Comparison of ENCODE assay signal across 8 cellular contexts in genomic region chr10:93481931-93482834, GRCh38. TPM values are rescaled to one million over a fixed set of nuclear protein-coding genes. Genes with fewer than 3 reads are reported as not detected.
DNase-seq lines count a peak whose midpoint lies in the region; ATAC-seq and TF ChIP-seq lines count a peak whose summit lies in the region.

A gene with protein sequence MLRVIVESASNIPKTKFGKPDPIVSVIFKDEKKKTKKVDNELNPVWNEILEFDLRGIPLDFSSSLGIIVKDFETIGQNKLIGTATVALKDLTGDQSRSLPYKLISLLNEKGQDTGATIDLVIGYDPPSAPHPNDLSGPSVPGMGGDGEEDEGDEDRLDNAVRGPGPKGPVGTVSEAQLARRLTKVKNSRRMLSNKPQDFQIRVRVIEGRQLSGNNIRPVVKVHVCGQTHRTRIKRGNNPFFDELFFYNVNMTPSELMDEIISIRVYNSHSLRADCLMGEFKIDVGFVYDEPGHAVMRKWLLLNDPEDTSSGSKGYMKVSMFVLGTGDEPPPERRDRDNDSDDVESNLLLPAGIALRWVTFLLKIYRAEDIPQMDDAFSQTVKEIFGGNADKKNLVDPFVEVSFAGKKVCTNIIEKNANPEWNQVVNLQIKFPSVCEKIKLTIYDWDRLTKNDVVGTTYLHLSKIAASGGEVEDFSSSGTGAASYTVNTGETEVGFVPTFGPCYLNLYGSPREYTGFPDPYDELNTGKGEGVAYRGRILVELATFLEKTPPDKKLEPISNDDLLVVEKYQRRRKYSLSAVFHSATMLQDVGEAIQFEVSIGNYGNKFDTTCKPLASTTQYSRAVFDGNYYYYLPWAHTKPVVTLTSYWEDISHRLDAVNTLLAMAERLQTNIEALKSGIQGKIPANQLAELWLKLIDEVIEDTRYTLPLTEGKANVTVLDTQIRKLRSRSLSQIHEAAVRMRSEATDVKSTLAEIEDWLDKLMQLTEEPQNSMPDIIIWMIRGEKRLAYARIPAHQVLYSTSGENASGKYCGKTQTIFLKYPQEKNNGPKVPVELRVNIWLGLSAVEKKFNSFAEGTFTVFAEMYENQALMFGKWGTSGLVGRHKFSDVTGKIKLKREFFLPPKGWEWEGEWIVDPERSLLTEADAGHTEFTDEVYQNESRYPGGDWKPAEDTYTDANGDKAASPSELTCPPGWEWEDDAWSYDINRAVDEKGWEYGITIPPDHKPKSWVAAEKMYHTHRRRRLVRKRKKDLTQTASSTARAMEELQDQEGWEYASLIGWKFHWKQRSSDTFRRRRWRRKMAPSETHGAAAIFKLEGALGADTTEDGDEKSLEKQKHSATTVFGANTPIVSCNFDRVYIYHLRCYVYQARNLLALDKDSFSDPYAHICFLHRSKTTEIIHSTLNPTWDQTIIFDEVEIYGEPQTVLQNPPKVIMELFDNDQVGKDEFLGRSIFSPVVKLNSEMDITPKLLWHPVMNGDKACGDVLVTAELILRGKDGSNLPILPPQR (N-terminal part only) (minus strand): TSS chr10:93482334. CDS start chr10:93482194, 140 bp downstream.

- CTCF ChIA-PET in Calu3 (lab: Charles Lee), result interaction anchor here (0.5 to 1.9 kb wide), 12 partner anchors 11 to 125 kb away, joined by 3 to 20 read pairs (median 4); no protein-coding TSS in a partner anchor

- ATAC-seq in GM19463 (IDR thresholded peaks at IDR 0.05; ENCODE audit: unreplicated experiment) (peak; percentile 70), gastroesophageal sphincter (peak; percentile 80)

- H3K27me3 ChIP-seq in Peyer's patch, result no peaks in the 10 kb centered on the region
- H3K27me3 ChIP-seq in gastroesophageal sphincter, result no peaks in the 10 kb centered on the region

- H3K4me3 Mint-ChIP-seq in Calu3 (ENCODE audit: low read depth, unreplicated experiment), result peak within 1 kb of the TSS; percentile 80
- H3K4me3 Mint-ChIP-seq in activated naive CD4-positive, alpha-beta T cell treated with anti-CD3 and anti-CD28 coated beads, Interleukin-2, amount 50 U/mL, for 24 hours, result peak within 1 kb of the TSS; percentile 96
- H3K4me3 Mint-ChIP-seq in neural crest cell, result peak within 1 kb of the TSS; percentile 87

- DNase-seq in Calu3 (peak; percentile 73), HT1080 (ENCODE audit: low read depth) (peak; percentile 87), Peyer's patch (peak; percentile 34 to 80 (median 63)), neural crest cell (ENCODE audit: low read depth, low spot score) (no peak), ureter (ENCODE audit: low spot score) (peak; percentile 73)

- H3K36me3 Mint-ChIP-seq in Calu3 (ENCODE audit: insufficient read depth, unreplicated experiment), result peaks cover 55% of the 10 kb centered on the region
- peaks cover 1% of the 10 kb centered on the region for H3K36me3 Mint-ChIP-seq in activated naive CD4-positive, alpha-beta T cell treated with anti-CD3 and anti-CD28 coated beads, Interleukin-2, amount 50 U/mL, for 24 hours
- no peaks in the 10 kb centered on the region for H3K36me3 Mint-ChIP-seq in neural crest cell (ENCODE audit: low read depth)

- intact Hi-C loops in Calu3 (cut with micrococcal nuclease; ENCODE audit: unreplicated experiment), result loop anchor here (1.0 to 2.0 kb wide), 2 partner anchors 29 to 106 kb away; no protein-coding TSS in a partner anchor

- H3K9me3 ChIP-seq in Peyer's patch (no peaks in the 10 kb centered on the region), gastroesophageal sphincter (no peaks in the 10 kb centered on the region)

- TF ChIP-seq EP300 in gastroesophageal sphincter (IDR thresholded peaks at IDR 0.05), result no peak

- H3K4me1 Mint-ChIP-seq in Calu3 (ENCODE audit: low read depth, unreplicated experiment) (peaks cover 7% of the 10 kb centered on the region), neural crest cell (peaks cover 15% of the 10 kb centered on the region)
- H3K4me1 Mint-ChIP-seq in activated naive CD4-positive, alpha-beta T cell treated with anti-CD3 and anti-CD28 coated beads, Interleukin-2, amount 50 U/mL, for 24 hours, result peaks cover 16% of the 10 kb centered on the region

- no peak for TF ChIP-seq POLR2A in Peyer's patch (IDR thresholded peaks at IDR 0.05)
- TF ChIP-seq POLR2A in gastroesophageal sphincter (IDR thresholded peaks at IDR 0.05), result peak; percentile 60 to 71

- no peaks in the 10 kb centered on the region for H3K9me3 Mint-ChIP-seq in Calu3 (ENCODE audit: low read depth, unreplicated experiment)
- H3K9me3 Mint-ChIP-seq in activated naive CD4-positive, alpha-beta T cell treated with anti-CD3 and anti-CD28 coated beads, Interleukin-2, amount 50 U/mL, for 24 hours, result no peaks in the 10 kb centered on the region
- H3K9me3 Mint-ChIP-seq in neural crest cell, result no peaks in the 10 kb centered on the region

- TF ChIP-seq CTCF in Calu3 (IDR thresholded peaks at IDR 0.05; ENCODE audit: unreplicated experiment), result no peak
- TF ChIP-seq CTCF in Peyer's patch (IDR thresholded peaks at IDR 0.05), result peak; percentile 26 to 89 (median 74)
- TF ChIP-seq CTCF in gastroesophageal sphincter (IDR thresholded peaks at IDR 0.05), result peak; percentile 54 to 80 (median 70)
- TF ChIP-seq CTCF in neural crest cell (conservative IDR thresholded peaks at IDR 0.05), result peak; percentile 85

- 0 to 1% methylated on average over 25 to 27 of the region's 31 CpGs for WGBS in gastroesophageal sphincter (ENCODE audit: low coverage in 1 of 2), 2 donors

- H3K27me3 Mint-ChIP-seq in Calu3 (ENCODE audit: unreplicated experiment) (no peaks in the 10 kb centered on the region), neural crest cell (ENCODE audit: low read depth) (peaks cover 17% of the 10 kb centered on the region)
- peaks cover 17% of the 10 kb centered on the region for H3K27me3 Mint-ChIP-seq in activated naive CD4-positive, alpha-beta T cell treated with anti-CD3 and anti-CD28 coated beads, Interleukin-2, amount 50 U/mL, for 24 hours

- peak within 1 kb of the TSS; percentile 28 to 61 (median 52) for H3K4me3 ChIP-seq in Peyer's patch
- H3K4me3 ChIP-seq in gastroesophageal sphincter, result peak within 1 kb of the TSS; percentile 64 to 99

- no TSS peak for BruUV-seq in Calu3 (replicated peaks; lab: Mats Ljungman, UMichigan)

- peak within 1 kb of the TSS; percentile 50 to 86 (median 72) for H3K27ac ChIP-seq in Peyer's patch
- H3K27ac ChIP-seq in gastroesophageal sphincter, result peak within 1 kb of the TSS; percentile 90 to 100 (median 94)

- H3K36me3 ChIP-seq in Peyer's patch, result no peaks in the 10 kb centered on the region
- H3K36me3 ChIP-seq in gastroesophageal sphincter, result peaks cover 0 to 6% of the 10 kb centered on the region in 2 donors

- H3K27ac Mint-ChIP-seq in Calu3 (ENCODE audit: unreplicated experiment) (peak within 1 kb of the TSS; percentile 97), neural crest cell (ENCODE audit: unreplicated experiment) (peak within 1 kb of the TSS; percentile 30)
- H3K27ac Mint-ChIP-seq in activated naive CD4-positive, alpha-beta T cell treated with anti-CD3 and anti-CD28 coated beads, Interleukin-2, amount 50 U/mL, for 24 hours, result peak within 1 kb of the TSS; percentile 98

- no peaks in the 10 kb centered on the region for H3K4me1 ChIP-seq in Peyer's patch
- peaks cover 0 to 41% (median 0%) of the 10 kb centered on the region in 3 donors for H3K4me1 ChIP-seq in gastroesophageal sphincter

RNA-seq across cellular contexts. Expression of the gene that starts here (rescaled TPM):
- 468 and 474 TPM in 2 replicates for total RNA-seq in Calu3 (2022)
- 72.7 and 85.0 TPM in 2 replicates for total RNA-seq in HT1080 (2014; rRNA removed; shearing (Covaris generic))
- polyA plus RNA-seq in HT1080 (2015; cell fraction: cytosol; rRNA removed), result 89.5 and 122 TPM in 2 replicates
- polyA plus RNA-seq in HT1080 (2015; cell fraction: nucleus; rRNA removed), result 329 and 332 TPM in 2 replicates
- 10 to 100 TPM; 15.1 to 52.8 (median 24.4) TPM for total RNA-seq in Peyer's patch
- total RNA-seq in gastroesophageal sphincter, result 100 to 1,000 TPM in 3 of 4 donors, 10 to 100 TPM in 1; 98.0 to 157 (median 126) TPM
- 3.9 and 4.0 TPM in 2 replicates for total RNA-seq in neural crest cell
- 339 TPM for total RNA-seq in ureter

Comparison
In these comparisons a context has a peak if more than half of its experiments do, and no peak if none do; other contexts are left out.
1. H3K27ac Mint-ChIP-seq: peak in every context shown above with its lines; median percentile 98 in activated naive CD4-positive, alpha-beta T cell treated with anti-CD3 and anti-CD28 coated beads, Interleukin-2, amount 50 U/mL, for 24 hours; 97 in Calu3; 30 in neural crest cell.
2. POLR2A ChIP-seq: peak in gastroesophageal sphincter (2 of 2); none in Peyer's patch (0 of 2).
3. Peak in every context shown above with its lines, with median percentiles within 50 percentile points of each other: H3K4me3 Mint-ChIP-seq.